ENCODE assay signal across 15 cellular contexts in genomic region chr4:2757426-2757825, GRCh38. TPM values are rescaled to one million over a fixed set of nuclear protein-coding genes. Genes with fewer than 3 reads are reported as not detected.
DNase-seq lines count a peak whose midpoint lies in the region; ATAC-seq, FAIRE-seq and TF ChIP-seq lines count a peak whose summit lies in the region.
"Had no signal": no experiment of that assay in that cellular context is flagged by ENCODE, and none has a peak within 500 bp of the region (broad histone marks: within the 10 kb centered on the region; RNA-seq: fewer than 3 reads in every experiment).

No MANE protein-coding gene starts in this region.

- H3K9me3 Mint-ChIP-seq in T-helper 2 cell treated with Interferon-gamma antibody and Interleukin-4, amounts not matched to agents 5 μg/mL and 100 μg/mL, for 36 hours, result no peaks in the 10 kb centered on the region
- H3K9me3 Mint-ChIP-seq in astrocyte (ENCODE audit: unreplicated experiment), result no peaks in the 10 kb centered on the region
- peaks cover 2% of the 10 kb centered on the region for H3K9me3 Mint-ChIP-seq in nephron progenitor cell

- H3K4me1 Mint-ChIP-seq in T-helper 2 cell treated with Interferon-gamma antibody and Interleukin-4, amounts not matched to agents 5 μg/mL and 100 μg/mL, for 36 hours (ENCODE audit: low read depth), result peaks cover 18% of the 10 kb centered on the region
- H3K4me1 Mint-ChIP-seq in astrocyte (ENCODE audit: low read depth, unreplicated experiment), result peaks cover 2% of the 10 kb centered on the region
- peaks cover 30% of the 10 kb centered on the region for H3K4me1 Mint-ChIP-seq in nephron progenitor cell

- no peak overlapping the region for H3K27ac ChIP-seq in astrocyte (ENCODE audit: low read depth, low read length)
- H3K27ac ChIP-seq: SJSA1 had no signal

- TF ChIP-seq CTCF in astrocyte (IDR thresholded peaks at IDR 0.05; ENCODE audit: insufficient read depth, low read depth, low read length) (no peak), nephron progenitor cell (IDR thresholded peaks at IDR 0.05) (no peak)

- no peak overlapping the region for H3K4me3 ChIP-seq in astrocyte (ENCODE audit: insufficient read depth, low read depth, low read length)

- peak overlapping the region; percentile 17 for H3K27ac Mint-ChIP-seq in T-helper 2 cell treated with Interferon-gamma antibody and Interleukin-4, amounts not matched to agents 5 μg/mL and 100 μg/mL, for 36 hours
- H3K27ac Mint-ChIP-seq in astrocyte (ENCODE audit: unreplicated experiment) (no peak overlapping the region), nephron progenitor cell (no peak overlapping the region)

- H3K9me3 ChIP-seq in astrocyte (ENCODE audit: insufficient read depth, low read depth, low read length), result no peaks in the 10 kb centered on the region
- H3K9me3 ChIP-seq: ascending aorta, esophagus squamous epithelium, SJSA1, uterus had no signal

- no peaks in the 10 kb centered on the region for H3K27me3 ChIP-seq in astrocyte (ENCODE audit: insufficient read depth, low read length)
- H3K27me3 ChIP-seq: ascending aorta, esophagus squamous epithelium, SJSA1, uterus had no signal

- no peaks in the 10 kb centered on the region for H3K36me3 ChIP-seq in astrocyte (ENCODE audit: insufficient read depth, low read length)
- H3K36me3 ChIP-seq: ascending aorta, uterus had no signal

- H4K20me1 ChIP-seq in astrocyte (ENCODE audit: insufficient read depth, low read length), result peaks cover 21% of the 10 kb centered on the region

- peaks cover 9% of the 10 kb centered on the region for H3K4me1 ChIP-seq in astrocyte (ENCODE audit: insufficient read depth, low read length)
- H3K4me1 ChIP-seq: uterus had no signal

- peaks cover 7% of the 10 kb centered on the region for H3K36me3 Mint-ChIP-seq in T-helper 2 cell treated with Interferon-gamma antibody and Interleukin-4, amounts not matched to agents 5 μg/mL and 100 μg/mL, for 36 hours (ENCODE audit: low read depth)
- H3K36me3 Mint-ChIP-seq in astrocyte (ENCODE audit: low read depth, unreplicated experiment) (peaks cover 4% of the 10 kb centered on the region), nephron progenitor cell (ENCODE audit: low read depth) (no peaks in the 10 kb centered on the region)

- no peaks in the 10 kb centered on the region for H3K27me3 Mint-ChIP-seq in T-helper 2 cell treated with Interferon-gamma antibody and Interleukin-4, amounts not matched to agents 5 μg/mL and 100 μg/mL, for 36 hours (ENCODE audit: low read depth)
- peaks cover 3% of the 10 kb centered on the region for H3K27me3 Mint-ChIP-seq in astrocyte (ENCODE audit: low read depth, unreplicated experiment)
- peaks cover 22% of the 10 kb centered on the region for H3K27me3 Mint-ChIP-seq in nephron progenitor cell (ENCODE audit: low read depth, poor library complexity)

- DNase-seq in T-helper 2 cell treated with Interferon-gamma antibody and Interleukin-4, amounts not matched to agents 5 μg/mL and 100 μg/mL, for 36 hours (ENCODE audit: low spot score), result no peak
- DNase-seq in T-helper 2 cell (no peak), ELF-1 (ENCODE audit: low read depth, low spot score) (peak; percentile 35), astrocyte (ENCODE audit: low read depth) (no peak), nephron progenitor cell (no peak), occipital lobe (lab: John Stamatoyannopoulos, UW) (no peak), A172 (ENCODE audit: low spot score) (no peak)
- DNase-seq: dermis blood vessel endothelial cell; esophagus squamous epithelium; stimulated activated CD4-positive, alpha-beta T cell treated with anti-CD3 and anti-CD28 coated beads, Interleukin-4, amount 100 ng/mL, for 24 hours; uterus had no signal

- peak overlapping the region; percentile 61 for H3K4me3 Mint-ChIP-seq in T-helper 2 cell treated with Interferon-gamma antibody and Interleukin-4, amounts not matched to agents 5 μg/mL and 100 μg/mL, for 36 hours
- H3K4me3 Mint-ChIP-seq in astrocyte (ENCODE audit: unreplicated experiment) (peak overlapping the region; percentile 82), nephron progenitor cell (peak overlapping the region; percentile 47)

- no peak for FAIRE-seq in astrocyte (lab: Jason Lieb, UNC)
- FAIRE-seq: D721Med had no signal

- no peak overlapping the region for H3K9ac ChIP-seq in astrocyte (ENCODE audit: low read length)

- H3K4me2 ChIP-seq in astrocyte (ENCODE audit: low read length), result no peak overlapping the region

- no peak for ATAC-seq in GM19023 (IDR thresholded peaks at IDR 0.05; ENCODE audit: unreplicated experiment)

- H3K79me2 ChIP-seq in astrocyte (ENCODE audit: insufficient read depth, low read length), result peaks cover 29% of the 10 kb centered on the region

- no peak overlapping the region for H2AFZ ChIP-seq in astrocyte (ENCODE audit: low read depth, low read length)

RNA-seq across cellular contexts. Expression of gene TNIP2, which starts 1.3 kb away (rescaled TPM):
- total RNA-seq in astrocyte (31.1 and 33.7 TPM in 2 replicates), occipital lobe (5.9 TPM)
- 67.5 and 74.0 TPM in 2 replicates for total RNA-seq in A172 (2014; rRNA removed; shearing (Covaris generic))

RNA-seq across cellular contexts. Expression of gene SH3BP2, which starts 35.5 kb away (rescaled TPM):
- total RNA-seq in astrocyte (33.7 and 35.0 TPM in 2 replicates), occipital lobe (24.8 TPM)
- 37.4 and 56.9 TPM in 2 replicates for total RNA-seq in A172 (2014; rRNA removed; shearing (Covaris generic))
